Comparison of ENCODE assay signal across 8 cellular contexts in the genomic region with DNA sequence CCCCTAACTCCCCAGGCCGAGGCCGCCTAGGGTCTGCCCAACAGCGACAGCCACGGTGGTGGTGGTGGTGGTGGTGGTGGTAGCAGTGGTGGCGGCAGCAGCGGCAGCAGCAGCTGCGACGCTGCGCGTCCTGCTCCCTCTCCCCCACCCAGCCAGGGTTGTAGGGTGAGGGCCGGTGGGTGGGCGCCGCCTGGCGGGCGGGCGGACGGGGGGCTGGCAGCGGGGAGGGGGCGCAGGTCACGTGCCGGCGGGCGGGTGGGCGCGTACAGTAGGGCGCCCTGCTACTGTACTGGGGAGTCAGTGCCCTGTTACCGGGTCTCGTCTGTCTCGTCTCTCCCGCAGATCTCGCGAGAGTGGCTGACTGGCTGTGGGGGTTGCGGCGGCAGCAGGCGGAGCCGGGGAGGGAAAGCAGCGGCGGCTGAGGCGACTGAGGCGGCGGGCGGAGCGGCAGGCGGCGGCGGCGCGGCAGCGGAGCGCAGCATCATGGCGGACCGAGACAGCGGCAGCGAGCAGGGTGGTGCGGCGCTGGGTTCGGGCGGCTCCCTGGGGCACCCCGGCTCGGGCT. TPM values are rescaled to one million over a fixed set of nuclear protein-coding genes. Genes with fewer than 3 reads are reported as not detected.
DNase-seq lines count a peak whose midpoint lies in the region; ATAC-seq and TF ChIP-seq lines count a peak whose summit lies in the region.

A gene (plus strand): TSS at position 411 of the 565 bp plus-strand sequence. CDS start 73 bp downstream, at position 484.

- no peaks in the 10 kb centered on the region for H3K36me3 ChIP-seq in liver (ENCODE audit: control insufficient read depth in 4 of 4, insufficient read depth in 3 of 4, low read depth in 1 of 4, low read length in 3 of 4)

- peak; percentile 84 for ATAC-seq in GM19351 (IDR thresholded peaks at IDR 0.05; ENCODE audit: unreplicated experiment)
- ATAC-seq in HG03520 (IDR thresholded peaks at IDR 0.05; ENCODE audit: unreplicated experiment): peak; percentile 82

- POLR2A ChIA-PET in activated CD4-positive, alpha-beta T cell treated with anti-CD3 and anti-CD28 coated beads, Interleukin-2, amount 10 ng/mL, durations not matched to agents 7 days and 5 days (lab: Charles Lee): no interaction called here

- no peaks in the 10 kb centered on the region for H3K27me3 ChIP-seq in liver (ENCODE audit: control insufficient read depth in 4 of 4, insufficient read depth in 4 of 4, low read length in 3 of 4)

- no peaks in the 10 kb centered on the region for H3K9me3 ChIP-seq in liver (ENCODE audit: control insufficient read depth in 4 of 4, low read length in 3 of 4)

- DNase-seq in CD14-positive monocyte (ENCODE audit: low spot score) (peak; percentile 96), NCI-H69 (lab: John Stamatoyannopoulos, UW) (peak; percentile 96), dedifferentiated amniotic fluid mesenchymal stem cell (ENCODE audit: extremely low spot score) (peak; percentile 94)
- peak; percentile 98 for DNase-seq in activated CD4-positive, alpha-beta T cell treated with anti-CD3 and anti-CD28 coated beads, Interleukin-2, amount 10 ng/mL, durations not matched to agents 7 days and 5 days
- peak; percentile 96 for DNase-seq in stimulated activated CD4-positive, alpha-beta T cell treated with anti-CD3 and anti-CD28 coated beads, Interleukin-4, amount 100 ng/mL, for 1 hour

- H3K9me3 Mint-ChIP-seq in CD14-positive monocyte: peaks cover 0 to 12% (median 3%) of the 10 kb centered on the region in 7 donors
- no peaks in the 10 kb centered on the region for H3K9me3 Mint-ChIP-seq in activated CD4-positive, alpha-beta T cell treated with anti-CD3 and anti-CD28 coated beads, Interleukin-2, amount 10 ng/mL, durations not matched to agents 7 days and 5 days

- no peak for TF ChIP-seq CTCF in CD14-positive monocyte (IDR thresholded peaks at IDR 0.05)
- no peak for TF ChIP-seq CTCF in liver (IDR thresholded peaks at IDR 0.05; ENCODE audit: low read depth, low read length, missing input control)

- peak within 1 kb of the TSS; percentile 87 to 97 for H3K4me3 Mint-ChIP-seq in CD14-positive monocyte
- H3K4me3 Mint-ChIP-seq in activated CD4-positive, alpha-beta T cell treated with anti-CD3 and anti-CD28 coated beads, Interleukin-2, amount 10 ng/mL, durations not matched to agents 7 days and 5 days: peak within 1 kb of the TSS; percentile 86

- H3K27me3 Mint-ChIP-seq in CD14-positive monocyte (ENCODE audit: low read depth in 3 of 3): peaks cover 42 to 46% (median 44%) of the 10 kb centered on the region in 3 donors
- peaks cover 22% of the 10 kb centered on the region for H3K27me3 Mint-ChIP-seq in activated CD4-positive, alpha-beta T cell treated with anti-CD3 and anti-CD28 coated beads, Interleukin-2, amount 10 ng/mL, durations not matched to agents 7 days and 5 days

- H3K36me3 Mint-ChIP-seq in CD14-positive monocyte: peaks cover 4 to 14% of the 10 kb centered on the region in 2 donors
- H3K36me3 Mint-ChIP-seq in activated CD4-positive, alpha-beta T cell treated with anti-CD3 and anti-CD28 coated beads, Interleukin-2, amount 10 ng/mL, durations not matched to agents 7 days and 5 days (ENCODE audit: low read depth): peaks cover 16% of the 10 kb centered on the region

- CTCF ChIA-PET in activated CD4-positive, alpha-beta T cell treated with anti-CD3 and anti-CD28 coated beads, Interleukin-2, amount 10 ng/mL, durations not matched to agents 7 days and 5 days (lab: Charles Lee): interaction anchor here (1.0 to 1.3 kb wide), 4 partner anchors 8 to 480 kb away, joined by 3 to 4 read pairs (median 3); a partner anchor contains a TSS

- peaks cover 61% of the 10 kb centered on the region for H3K4me1 Mint-ChIP-seq in CD14-positive monocyte
- peaks cover 73% of the 10 kb centered on the region for H3K4me1 Mint-ChIP-seq in activated CD4-positive, alpha-beta T cell treated with anti-CD3 and anti-CD28 coated beads, Interleukin-2, amount 10 ng/mL, durations not matched to agents 7 days and 5 days

- peak within 1 kb of the TSS; percentile 72 to 99 (median 93) for H3K4me3 ChIP-seq in liver (ENCODE audit: low read depth in 1 of 3, low read length in 3 of 3)

- peak within 1 kb of the TSS; percentile 72 to 89 for H3K27ac ChIP-seq in liver (ENCODE audit: low read depth in 1 of 2, low read length in 2 of 2)

- H3K9ac ChIP-seq in liver (ENCODE audit: low read depth in 1 of 2, low read length in 2 of 2): peak within 1 kb of the TSS; percentile 63 to 84

- WGBS in liver: under 1% methylated on average over 60 of the region's 60 CpGs

- intact Hi-C loops in CD14-positive monocyte (cut with micrococcal nuclease): loop anchor here in 1 of 2 donors (10.0 kb wide), 1 partner anchor 591 kb away; a partner anchor contains a TSS

- H3K4me1 ChIP-seq in liver (ENCODE audit: control insufficient read depth in 4 of 4, insufficient read depth in 4 of 4, low read length in 3 of 4): peaks cover 8 to 66% (median 41%) of the 10 kb centered on the region in 4 donors

- no peak for TF ChIP-seq RAD21 in liver (IDR thresholded peaks at IDR 0.05)

- peak within 1 kb of the TSS; percentile 81 to 94 (median 92) for H3K27ac Mint-ChIP-seq in CD14-positive monocyte
- peak within 1 kb of the TSS; percentile 96 for H3K27ac Mint-ChIP-seq in activated CD4-positive, alpha-beta T cell treated with anti-CD3 and anti-CD28 coated beads, Interleukin-2, amount 10 ng/mL, durations not matched to agents 7 days and 5 days

TF ChIP-seq in liver, 16 proteins besides CTCF, POLR2A, EP300 and RAD21:
- peak; percentile 19 for TF ChIP-seq YY1 (IDR thresholded peaks at IDR 0.05)
- TF ChIP-seq JUND (IDR thresholded peaks at IDR 0.05): no peak
- TF ChIP-seq, protein P1, sequence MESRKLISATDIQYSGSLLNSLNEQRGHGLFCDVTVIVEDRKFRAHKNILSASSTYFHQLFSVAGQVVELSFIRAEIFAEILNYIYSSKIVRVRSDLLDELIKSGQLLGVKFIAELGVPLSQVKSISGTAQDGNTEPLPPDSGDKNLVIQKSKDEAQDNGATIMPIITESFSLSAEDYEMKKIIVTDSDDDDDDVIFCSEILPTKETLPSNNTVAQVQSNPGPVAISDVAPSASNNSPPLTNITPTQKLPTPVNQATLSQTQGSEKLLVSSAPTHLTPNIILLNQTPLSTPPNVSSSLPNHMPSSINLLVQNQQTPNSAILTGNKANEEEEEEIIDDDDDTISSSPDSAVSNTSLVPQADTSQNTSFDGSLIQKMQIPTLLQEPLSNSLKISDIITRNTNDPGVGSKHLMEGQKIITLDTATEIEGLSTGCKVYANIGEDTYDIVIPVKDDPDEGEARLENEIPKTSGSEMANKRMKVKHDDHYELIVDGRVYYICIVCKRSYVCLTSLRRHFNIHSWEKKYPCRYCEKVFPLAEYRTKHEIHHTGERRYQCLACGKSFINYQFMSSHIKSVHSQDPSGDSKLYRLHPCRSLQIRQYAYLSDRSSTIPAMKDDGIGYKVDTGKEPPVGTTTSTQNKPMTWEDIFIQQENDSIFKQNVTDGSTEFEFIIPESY (IDR thresholded peaks at IDR 0.05): peak; percentile 98
- TF ChIP-seq RXRA (IDR thresholded peaks at IDR 0.05): peak; percentile 6 to 16

RNA-seq across cellular contexts. Expression of the gene that starts here (rescaled TPM):
- polyA plus RNA-seq in CD14-positive monocyte: 1 to 10 TPM; 1.1 to 1.2 TPM
- total RNA-seq in activated CD4-positive, alpha-beta T cell treated with anti-CD3 and anti-CD28 coated beads, Interleukin-2, amount 10 ng/mL, durations not matched to agents 7 days and 5 days: 10 to 100 TPM; 15.5 to 15.7 TPM
- total RNA-seq in liver: 10 to 100 TPM in 1 of 2 donors, 1 to 10 TPM in 1; 6.9 to 14.7 TPM
- 1 to 10 TPM; 2.8 to 4.3 TPM for polyA plus RNA-seq in liver

Comparison
In these comparisons a context has a peak if more than half of its experiments do, and no peak if none do; other contexts are left out.
1. Peak in every context shown above with its lines: DNase-seq, ATAC-seq, H3K4me3 ChIP-seq and H3K27ac ChIP-seq.